Comparison of ENCODE assay signal across 19 cellular contexts in genomic region chr5:178420424-178420823, GRCh38.
DNase-seq lines count a peak whose midpoint lies in the region.
"Had no signal": no experiment of that assay in that cellular context is flagged by ENCODE, and none has a peak within 500 bp of the region (broad histone marks: within the 10 kb centered on the region; RNA-seq: fewer than 3 reads in every experiment).

No MANE protein-coding gene starts in this region.

- H3K27ac ChIP-seq in HUES64 (ENCODE audit: low read depth, low read length) (peak overlapping the region; percentile 87), iPS-18a (ENCODE audit: low read length) (peak overlapping the region; percentile 51), mesodermal cell (ENCODE audit: low read depth, low read length, severe bottlenecking) (peak overlapping the region; percentile 36)
- H3K27ac ChIP-seq: BLaER1 treated with 17β-estradiol and CSF1 and Interleukin-3, amounts not matched to agents 10 nM and 100 nM had no signal

- WGBS in HUES64: 0% methylated on average over 1 of the region's 3 CpGs
- WGBS in mesodermal cell (ENCODE audit: insufficient coverage in 2 of 2), 2 experiments: no CpG with 5 or more reads among the region's 3 CpGs

- H3K36me3 ChIP-seq in HUES64 (ENCODE audit: insufficient read depth, low read length) (no peaks in the 10 kb centered on the region), iPS-18a (ENCODE audit: control insufficient read depth, low read depth, low read length) (no peaks in the 10 kb centered on the region), mesodermal cell (ENCODE audit: control insufficient read depth, insufficient read depth, low read length) (no peaks in the 10 kb centered on the region)
- H3K36me3 ChIP-seq: BLaER1 treated with 17β-estradiol and CSF1 and Interleukin-3, amounts not matched to agents 10 nM and 100 nM; HAP-1 had no signal

- H3K4me3 ChIP-seq in HUES64 (ENCODE audit: low read length): peak overlapping the region; percentile 23; the same call in 1 of the 2 replicates
- no peak overlapping the region for H3K4me3 ChIP-seq in iPS-18a (ENCODE audit: low read length)
- H3K4me3 ChIP-seq in mesodermal cell (ENCODE audit: extremely low read depth, insufficient read depth, low read length, poor library complexity, severe bottlenecking): no peak overlapping the region
- H3K4me3 ChIP-seq: BLaER1 treated with 17β-estradiol and CSF1 and Interleukin-3, amounts not matched to agents 10 nM and 100 nM; HAP-1; MG63 had no signal

- DNase-seq in CMK (ENCODE audit: low read depth) (peak; percentile 49), NCI-H748 (lab: John Stamatoyannopoulos, UW; ENCODE audit: unreplicated experiment) (no peak), RPMI8226 (no peak), dedifferentiated amniotic fluid mesenchymal stem cell (ENCODE audit: extremely low spot score) (no peak), SHP77 treated with DMSO at 0.1 percent for 48 hours (lab: John Stamatoyannopoulos, UW) (no peak)
- DNase-seq: CD8-positive, alpha-beta memory T cell; Kasumi-1; MG63; NCI-H1092; NCI-H146; NCI-H2029 treated with DMSO at 0.1 percent for 48 hours; NCI-H2171; NCI-H446; NCI-H748 treated with DMSO at 0.1 percent for 48 hours had no signal

- H3K9me3 ChIP-seq in HUES64 (ENCODE audit: insufficient read depth, low read depth, low read length) (no peaks in the 10 kb centered on the region), iPS-18a (ENCODE audit: control insufficient read depth, low read depth, low read length) (no peaks in the 10 kb centered on the region), mesodermal cell (ENCODE audit: control insufficient read depth, low read length) (no peaks in the 10 kb centered on the region)
- H3K9me3 ChIP-seq: BLaER1 treated with 17β-estradiol and CSF1 and Interleukin-3, amounts not matched to agents 10 nM and 100 nM; HAP-1; MG63 had no signal

- H3K4me1 ChIP-seq in HUES64 (ENCODE audit: insufficient read depth, low read length) (peaks cover 37% of the 10 kb centered on the region), iPS-18a (ENCODE audit: control insufficient read depth, low read depth, low read length) (peaks cover 35% of the 10 kb centered on the region), mesodermal cell (ENCODE audit: control insufficient read depth, insufficient read depth, low read length, poor library complexity, severe bottlenecking) (peaks cover 19% of the 10 kb centered on the region)
- H3K4me1 ChIP-seq: HAP-1 had no signal

- H3K9ac ChIP-seq in HUES64 (ENCODE audit: low read depth, low read length) (peak overlapping the region; percentile 30; the same call in 1 of the 2 replicates), iPS-18a (ENCODE audit: low read length) (peak overlapping the region; percentile 49)
- H3K9ac ChIP-seq: BLaER1 treated with 17β-estradiol and CSF1 and Interleukin-3, amounts not matched to agents 10 nM and 100 nM had no signal

- H3K27me3 ChIP-seq in HUES64 (ENCODE audit: insufficient read depth, low read length): no peaks in the 10 kb centered on the region
- no peaks in the 10 kb centered on the region for H3K27me3 ChIP-seq in iPS-18a (ENCODE audit: control insufficient read depth, insufficient read depth, low read length)
- H3K27me3 ChIP-seq: MG63 had no signal

Comparison
In these comparisons a context has a peak if more than half of its experiments do, and no peak if none do; other contexts are left out.
1. H3K27ac ChIP-seq: peak in every context shown above with its lines; median percentile 87 in HUES64; 51 in iPS-18a; 36 in mesodermal cell.